In genomic region chr19:49567722-49568454, GRCh38 we compare ENCODE assay signal across 1 cellular context.
TF ChIP-seq lines count a peak whose summit lies in the region.

No MANE protein-coding gene starts in this region.

TF ChIP-seq in K562, 482 proteins besides CTCF, POLR2A, EP300 and RAD21:
- TF ChIP-seq ZSCAN29 (IDR thresholded peaks at IDR 0.05) = no peak
- TF ChIP-seq ZNF184 (CRISPR knock-in tag; IDR thresholded peaks at IDR 0.05) = no peak
- no peak for TF ChIP-seq ZNF354B (CRISPR knock-in tag; IDR thresholded peaks at IDR 0.05)
- no peak for TF ChIP-seq ZNF165 (CRISPR knock-in tag; IDR thresholded peaks at IDR 0.05; ENCODE audit: borderline replicate concordance)
